ENCODE assay signal across 8 cellular contexts in the genomic region with DNA sequence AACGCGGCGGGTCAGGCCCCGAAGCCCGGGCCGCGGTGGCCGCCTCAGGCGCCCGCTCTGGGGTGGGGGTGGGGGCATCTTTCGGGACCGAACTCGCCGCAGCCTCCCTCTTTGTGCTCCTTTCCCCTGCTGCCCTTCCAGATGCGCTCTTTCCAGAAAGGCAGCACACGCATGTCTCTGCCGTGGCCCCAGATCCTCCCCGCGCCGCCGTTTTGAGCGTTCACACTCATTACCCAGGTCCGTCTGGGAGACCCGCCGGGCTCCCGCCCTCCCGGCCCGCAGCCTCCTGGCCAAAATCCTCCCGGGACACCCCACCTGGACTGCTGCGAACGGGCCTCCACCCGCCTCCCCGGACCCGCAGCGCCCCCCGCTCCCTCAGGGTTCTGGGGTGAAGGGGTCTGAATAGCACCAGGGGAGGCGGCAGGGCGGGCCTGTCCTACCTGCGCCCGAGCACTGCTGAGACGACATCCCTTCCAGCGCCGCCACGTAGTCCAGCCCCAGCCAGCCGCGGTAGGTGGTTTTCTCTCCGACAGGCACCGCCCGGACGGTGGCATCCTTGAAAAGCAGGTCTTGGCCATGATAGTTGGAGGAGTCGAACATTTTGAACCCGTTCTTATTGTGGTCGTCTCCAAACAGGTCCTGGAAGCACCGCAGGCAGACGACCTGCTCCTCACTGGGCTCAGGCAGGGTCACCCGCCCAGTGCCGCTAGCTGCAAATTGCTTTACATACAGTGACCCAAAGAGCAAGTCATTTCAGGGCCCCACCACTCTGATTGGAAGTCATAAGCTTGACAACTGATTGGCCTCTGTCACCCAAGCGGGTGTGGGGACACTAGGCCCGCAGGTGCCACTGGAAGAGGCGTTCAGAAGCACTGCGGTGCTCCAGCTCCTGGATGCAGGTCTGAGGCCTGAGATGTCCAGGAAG. TPM values are rescaled to one million over a fixed set of nuclear protein-coding genes. Genes with fewer than 3 reads are reported as not detected.
DNase-seq lines count a peak whose midpoint lies in the region; ATAC-seq and TF ChIP-seq lines count a peak whose summit lies in the region.

No MANE protein-coding gene starts in this region.

- CTCF ChIA-PET in A673 (lab: Charles Lee) = interaction anchor here (1.2 kb wide), 1 partner anchor 26 kb away, joined by 4 read pairs; the partner anchor contains the start of gene MELTF
- CTCF ChIA-PET in activated CD8-positive, alpha-beta T cell treated with anti-CD3 and anti-CD28 coated beads for 36 hours (lab: Charles Lee) = interaction anchor here (0.7 to 4.8 kb wide), 9 partner anchors 24 to 184 kb away, joined by 3 to 50 read pairs (median 3); partner anchors contain the start of genes MELTF and PIGZ

- TSS peak; percentile 75 for BruUV-seq in A673 (replicated peaks; lab: Mats Ljungman, UMichigan)

- H3K4me1 ChIP-seq in A673 (ENCODE audit: insufficient read depth, low read length, poor library complexity, severe bottlenecking) = peaks cover 22% of the 10 kb centered on the region
- H3K4me1 ChIP-seq in psoas muscle = no peaks in the 10 kb centered on the region

- peak overlapping the region; percentile 60 for H3K4me3 ChIP-seq in A673 (ENCODE audit: low read depth, low read length, poor library complexity, severe bottlenecking)
- H3K4me3 ChIP-seq in LNCaP clone FGC (ENCODE audit: low read depth, low read length) = peak overlapping the region; percentile 62
- peak overlapping the region; percentile 51 for H3K4me3 ChIP-seq in fibroblast of villous mesenchyme (ENCODE audit: low read depth, low read length)
- peak overlapping the region; percentile 75 for H3K4me3 ChIP-seq in psoas muscle

- POLR2A ChIA-PET in A673 (lab: Charles Lee; ENCODE audit: low non-redundant PET) = no interaction called here
- POLR2A ChIA-PET in activated CD8-positive, alpha-beta T cell treated with anti-CD3 and anti-CD28 coated beads for 36 hours (lab: Charles Lee) = interaction anchor here (0.6 to 3.6 kb wide), 7 partner anchors 14 to 785 kb away, joined by 3 to 17 read pairs (median 3); partner anchors contain the start of gene MELTF

- peak overlapping the region; percentile 87 for H3K27ac Mint-ChIP-seq in activated CD8-positive, alpha-beta T cell treated with anti-CD3 and anti-CD28 coated beads for 36 hours

- peak; percentile 52 for DNase-seq in A673 (ENCODE audit: low spot score)
- no peak for DNase-seq in LNCaP clone FGC (ENCODE audit: low read depth)
- DNase-seq in activated CD8-positive, alpha-beta T cell treated with anti-CD3 and anti-CD28 coated beads for 36 hours = peak; percentile 51
- no peak for DNase-seq in fibroblast of villous mesenchyme (ENCODE audit: low read depth)
- peak; percentile 35 to 56 for DNase-seq in psoas muscle
- DNase-seq in GOT3 (lab: John Stamatoyannopoulos, UW) = no peak
- no peak for DNase-seq in middle frontal gyrus (ENCODE audit: extremely low spot score, low spot score)

- H3K36me3 ChIP-seq in A673 (ENCODE audit: insufficient read depth, low read length, poor library complexity, severe bottlenecking) = no peaks in the 10 kb centered on the region
- no peaks in the 10 kb centered on the region for H3K36me3 ChIP-seq in psoas muscle (ENCODE audit: insufficient read depth in 1 of 2, low read depth in 1 of 2)

- peak; percentile 18 for ATAC-seq in activated CD8-positive, alpha-beta T cell treated with anti-CD3 and anti-CD28 coated beads for 36 hours
- no peak for ATAC-seq in psoas muscle

- WGBS in psoas muscle, 3 donors = 25 to 40% (median 40%) methylated on average over 43 to 61 of the region's 61 CpGs

- H3K27me3 Mint-ChIP-seq in activated CD8-positive, alpha-beta T cell treated with anti-CD3 and anti-CD28 coated beads for 36 hours = no peaks in the 10 kb centered on the region

- H3K27me3 ChIP-seq in A673 (replicated peaks; ENCODE audit: insufficient read depth, low read depth, low read length, poor library complexity) (no peaks in the 10 kb centered on the region), psoas muscle (ENCODE audit: insufficient read depth in 3 of 3, low read length in 2 of 3) (no peaks in the 10 kb centered on the region)

- no peak for TF ChIP-seq CTCF in A673 (conservative IDR thresholded peaks at IDR 0.05; ENCODE audit: low read depth, low read length)
- no peak for TF ChIP-seq CTCF in LNCaP clone FGC (IDR thresholded peaks at IDR 0.05; ENCODE audit: control insufficient read depth, extremely low read depth, insufficient read depth)
- TF ChIP-seq CTCF in activated CD8-positive, alpha-beta T cell treated with anti-CD3 and anti-CD28 coated beads for 36 hours (IDR thresholded peaks at IDR 0.05) = no peak
- no peak for TF ChIP-seq CTCF in fibroblast of villous mesenchyme (IDR thresholded peaks at IDR 0.05; ENCODE audit: insufficient read depth, low read depth, low read length)
- no peak for TF ChIP-seq CTCF in psoas muscle (IDR thresholded peaks at IDR 0.05)

- no peaks in the 10 kb centered on the region for H3K36me3 Mint-ChIP-seq in activated CD8-positive, alpha-beta T cell treated with anti-CD3 and anti-CD28 coated beads for 36 hours (ENCODE audit: low read depth)

- peaks cover 8% of the 10 kb centered on the region for H3K4me1 Mint-ChIP-seq in activated CD8-positive, alpha-beta T cell treated with anti-CD3 and anti-CD28 coated beads for 36 hours (ENCODE audit: low read depth)

- H3K9me3 Mint-ChIP-seq in activated CD8-positive, alpha-beta T cell treated with anti-CD3 and anti-CD28 coated beads for 36 hours = no peaks in the 10 kb centered on the region

- intact Hi-C loops in A673 (cut with micrococcal nuclease; ENCODE audit: unreplicated experiment) (loop anchor here (2.0 to 10.0 kb wide), 2 partner anchors 183 to 511 kb away; no protein-coding TSS in a partner anchor), psoas muscle (cut with DNase I) (loop anchor here in 1 of 2 donors (5.0 kb wide), 1 partner anchor 184 kb away; no protein-coding TSS in a partner anchor)
- intact Hi-C loops in activated CD8-positive, alpha-beta T cell treated with anti-CD3 and anti-CD28 coated beads for 36 hours (cut with micrococcal nuclease) = no loop called here

- TF ChIP-seq POLR2A in GM19099 (IDR thresholded peaks at IDR 0.05; ENCODE audit: extremely low read depth, insufficient read length, low read depth) = peak; percentile 3

- peak overlapping the region; percentile 70 for H3K4me3 Mint-ChIP-seq in activated CD8-positive, alpha-beta T cell treated with anti-CD3 and anti-CD28 coated beads for 36 hours

- H3K9me3 ChIP-seq in A673 (ENCODE audit: low read depth, low read length, poor library complexity, severe bottlenecking) (no peaks in the 10 kb centered on the region), psoas muscle (no peaks in the 10 kb centered on the region)

- H3K27ac ChIP-seq in A673 (ENCODE audit: low read depth, low read length, poor library complexity, severe bottlenecking) (peak overlapping the region; percentile 82), psoas muscle (no peak overlapping the region)

RNA-seq across cellular contexts. Expression of gene MELTF, which starts 25.9 kb away (rescaled TPM):
- total RNA-seq in A673 (2021) = 2.6 and 4.3 TPM in 2 replicates
- 1 to 10 TPM; 3.4 to 3.5 TPM for total RNA-seq in activated CD8-positive, alpha-beta T cell treated with anti-CD3 and anti-CD28 coated beads for 36 hours
- total RNA-seq in fibroblast of villous mesenchyme = 4.7 and 5.2 TPM in 2 replicates
- under 1 TPM; 0.54 to 0.97 (median 0.72) TPM for total RNA-seq in psoas muscle
- under 1 TPM; 0.23 to 0.55 (median 0.44) TPM for polyA plus RNA-seq in psoas muscle

RNA-seq across cellular contexts. Expression of gene PIGZ, which starts 35.1 kb away (rescaled TPM):
- total RNA-seq in A673 (2021) (0.68 and 0.69 TPM in 2 replicates), fibroblast of villous mesenchyme (1.3 and 1.7 TPM in 2 replicates), psoas muscle (1 to 10 TPM; 3.2 to 8.0 (median 4.2) TPM)
- under 1 TPM; 0.27 to 0.76 TPM for total RNA-seq in activated CD8-positive, alpha-beta T cell treated with anti-CD3 and anti-CD28 coated beads for 36 hours
- 1 to 10 TPM; 2.9 to 3.5 (median 3.4) TPM for polyA plus RNA-seq in psoas muscle

Comparison
In these comparisons a context has a peak if more than half of its experiments do, and no peak if none do; other contexts are left out.
1. DNase-seq: peak in A673 (single experiment), activated CD8-positive, alpha-beta T cell treated with anti-CD3 and anti-CD28 coated beads for 36 hours (single experiment) and psoas muscle (2 of 2); none in LNCaP clone FGC (single experiment), fibroblast of villous mesenchyme (single experiment), GOT3 (single experiment) and middle frontal gyrus (single experiment).
2. Peak in every context shown above with its lines, with median percentiles within 50 percentile points of each other: H3K4me3 ChIP-seq.